Comparison of ENCODE assay signal across 10 cellular contexts in genomic region chr7:28570113-28570969, GRCh38.
DNase-seq lines count a peak whose midpoint lies in the region; ATAC-seq and TF ChIP-seq lines count a peak whose summit lies in the region.
"Had no signal": no experiment of that assay in that cellular context is flagged by ENCODE, and none has a peak within 500 bp of the region (broad histone marks: within the 10 kb centered on the region; RNA-seq: fewer than 3 reads in every experiment).

No MANE protein-coding gene starts in this region.

- in situ Hi-C loops in GM13976 (cut with MboI; ENCODE audit: low sequenced_read_pairs, unreplicated experiment) = no loop called here

- ATAC-seq in GM21529 (IDR thresholded peaks at IDR 0.05; ENCODE audit: unreplicated experiment) = peak; percentile 75
- ATAC-seq in HG03196 (IDR thresholded peaks at IDR 0.05; ENCODE audit: unreplicated experiment) = peak; percentile 93
- ATAC-seq in GM19324 (IDR thresholded peaks at IDR 0.05; ENCODE audit: low FRiP score, unreplicated experiment) = no peak

- TF ChIP-seq CTCF in GM13976 (IDR thresholded peaks at IDR 0.05; ENCODE audit: borderline replicate concordance, control extremely low read depth, extremely low read depth, insufficient read depth, missing control alignments) = no peak
- TF ChIP-seq CTCF in epithelial cell of proximal tubule (conservative IDR thresholded peaks at IDR 0.05; ENCODE audit: low read depth, low read length) = peak; percentile 11

- H3K4me3 ChIP-seq in epithelial cell of proximal tubule (ENCODE audit: low read depth, low read length) = no peak overlapping the region
- H3K4me3 ChIP-seq: SJSA1 had no signal

- DNase-seq in GM13976 (ENCODE audit: low spot score) (peak; percentile 47), epithelial cell of proximal tubule (ENCODE audit: low read depth) (peak; percentile 92), posterior cingulate gyrus (no peak), NCI-H1105 treated with DMSO at 0.1 percent for 48 hours (lab: John Stamatoyannopoulos, UW) (no peak), EL (no peak)
- DNase-seq: NCI-H1417 treated with DMSO at 0.1 percent for 48 hours had no signal

- intact Hi-C loops in posterior cingulate gyrus (cut with DNase I) = no loop called here

Comparison
In these comparisons a context has a peak if more than half of its experiments do, and no peak if none do; other contexts are left out.
1. DNase-seq: peak in GM13976 (single experiment) and epithelial cell of proximal tubule (single experiment); none in posterior cingulate gyrus (0 of 10), NCI-H1105 treated with DMSO at 0.1 percent for 48 hours (single experiment) and EL (single experiment).